23 cellular contexts compared by ENCODE assay signal in genomic region chrX:15376956-15377355, GRCh38. TPM values are rescaled to one million over a fixed set of nuclear protein-coding genes. Genes with fewer than 3 reads are reported as not detected.
DNase-seq lines count a peak whose midpoint lies in the region; ATAC-seq, FAIRE-seq and TF ChIP-seq lines count a peak whose summit lies in the region.
"Had no signal": no experiment of that assay in that cellular context is flagged by ENCODE, and none has a peak within 500 bp of the region (broad histone marks: within the 10 kb centered on the region; RNA-seq: fewer than 3 reads in every experiment).

No MANE protein-coding gene starts in this region.

- no peak overlapping the region for H3K23ac ChIP-seq in H1 (ENCODE audit: insufficient read length)

- peak; percentile 66 for FAIRE-seq in H1 (lab: Jason Lieb, UNC)

- no peak overlapping the region for H2BK12ac ChIP-seq in H1 (ENCODE audit: low read depth, low read length)

- 88% methylated on average over 1 of the region's 1 CpG; no CpG with 5 or more reads in 1 of the 2 experiments for WGBS in H1 (ENCODE audit: extremely low coverage in 1 of 2, insufficient coverage in 1 of 2, insufficient read length in 1 of 2, insufficient replicate concordance in 2 of 2, low coverage in 1 of 2, low lambda C conversion rate in 2 of 2, missing lambda C conversion rate in 1 of 2), 2 experiments

- no peak overlapping the region for H4K5ac ChIP-seq in H1 (ENCODE audit: insufficient read length, low read depth, low read length)

- H3K79me1 ChIP-seq in H1 (ENCODE audit: low read depth, low read length), result no peaks in the 10 kb centered on the region

- H3K36me3 ChIP-seq in KOPT-K1 (ENCODE audit: insufficient read depth, low read length), result peaks cover 19% of the 10 kb centered on the region; the same call in 1 of the 2 replicates
- H3K36me3 ChIP-seq in H1 (ENCODE audit: control insufficient read depth in 2 of 4, insufficient read depth in 4 of 4, low read length in 3 of 4), result no peaks in the 10 kb centered on the region

- H3K4me1 ChIP-seq in H1 (replicated peaks in 1 of 4; ENCODE audit: control insufficient read depth in 3 of 4, insufficient read depth in 4 of 4, low read length in 3 of 4), result no peaks in the 10 kb centered on the region

- POLR2A ChIA-PET in H1 (lab: Charles Lee; ENCODE audit: partially characterized antibody), result no interaction called here

- H3K79me2 ChIP-seq in H1 (ENCODE audit: control insufficient read depth in 1 of 2, insufficient read depth in 2 of 2, low read length in 2 of 2), result no peaks in the 10 kb centered on the region

- DNase-seq in GM03348 (ENCODE audit: low spot score), result peak; percentile 35
- DNase-seq in H1 (ENCODE audit: low read depth in 1 of 2, low spot score in 2 of 2), result no peak
- peak; percentile 2 for DNase-seq in fibroblast of villous mesenchyme (ENCODE audit: low read depth)
- DNase-seq in SHP77 (lab: John Stamatoyannopoulos, UW), result no peak
- no peak for DNase-seq in AG08396 (ENCODE audit: low spot score)
- DNase-seq: Calu3, DMS153, DND-41, NCI-H1048, NCI-H1417, NCI-H1694, NCI-H2029 treated with DMSO at 0.1 percent for 48 hours, NCI-H526 treated with DMSO at 0.1 percent for 48 hours, RPMI8226, SHP77 treated with DMSO at 0.1 percent for 48 hours, SW 1271 had no signal

- TF ChIP-seq EP300 in H1 (IDR thresholded peaks at IDR 0.05; ENCODE audit: borderline replicate concordance in 1 of 2, low read depth in 2 of 2, low read length in 2 of 2), result no peak

- no peak for TF ChIP-seq RAD21 in H1 (IDR thresholded peaks at IDR 0.05 in 1 of 2, conservative IDR thresholded peaks at IDR 0.05 in 1 of 2; ENCODE audit: low read depth in 2 of 2, low read length in 2 of 2)

- H3K4me2 ChIP-seq in H1 (ENCODE audit: insufficient read depth in 1 of 2, low read depth in 2 of 2, low read length in 2 of 2), result no peak overlapping the region
- H3K4me2 ChIP-seq: KMS-11 had no signal

- H4K91ac ChIP-seq in H1 (replicated peaks; ENCODE audit: insufficient read length, low read length), result no peak overlapping the region

- no peak overlapping the region for H2BK120ac ChIP-seq in H1 (replicated peaks; ENCODE audit: low read depth, low read length)

- ATAC-seq in HG03280 (IDR thresholded peaks at IDR 0.05; ENCODE audit: unreplicated experiment) (no peak), HG02798 (IDR thresholded peaks at IDR 0.05; ENCODE audit: poor library complexity, unreplicated experiment) (no peak)
- ATAC-seq: HCT116 had no signal

- no peak overlapping the region for H3K4ac ChIP-seq in H1 (replicated peaks; ENCODE audit: insufficient read length, low read depth, low read length)

- H2BK20ac ChIP-seq in H1 (ENCODE audit: low read length), result no peak overlapping the region

- H3K9ac ChIP-seq in H1 (replicated peaks in 1 of 4; ENCODE audit: extremely low read depth in 1 of 4, low read depth in 3 of 4, low read length in 3 of 4), result no peak overlapping the region
- H3K9ac ChIP-seq: KMS-11 had no signal

- no peaks in the 10 kb centered on the region for H3K9me3 ChIP-seq in KOPT-K1 (ENCODE audit: insufficient read depth, low read length, poor library complexity, severe bottlenecking)
- no peaks in the 10 kb centered on the region for H3K9me3 ChIP-seq in H1 (ENCODE audit: insufficient read depth in 2 of 2, low read depth in 1 of 2, low read length in 1 of 2)

- no peaks in the 10 kb centered on the region for H3K27me3 ChIP-seq in H1 (replicated peaks in 1 of 4; ENCODE audit: control insufficient read depth in 3 of 4, extremely low read depth in 1 of 4, insufficient read depth in 3 of 4, low read length in 3 of 4)

- no peak overlapping the region for H4K8ac ChIP-seq in H1 (ENCODE audit: extremely low read depth, insufficient read depth, low read length)

- no peak overlapping the region for H3K14ac ChIP-seq in H1 (ENCODE audit: insufficient read length)

- peak overlapping the region; percentile 52 for H3K27ac ChIP-seq in KOPT-K1 (ENCODE audit: low read depth, low read length, poor library complexity, severe bottlenecking)
- H3K27ac ChIP-seq in H1 (ENCODE audit: low read depth, low read length), result no peak overlapping the region
- H3K27ac ChIP-seq: KMS-11 had no signal

- no peak for TF ChIP-seq POLR2A in H1 (IDR thresholded peaks at IDR 0.05; ENCODE audit: control extremely low read depth in 1 of 2, low read depth in 2 of 2, low read length in 2 of 2)

- TF ChIP-seq CTCF in H1 (IDR thresholded peaks at IDR 0.05; ENCODE audit: control extremely low read depth in 1 of 3, insufficient read depth in 1 of 3, low read depth in 1 of 3, low read length in 3 of 3) (no peak), fibroblast of villous mesenchyme (IDR thresholded peaks at IDR 0.05; ENCODE audit: insufficient read depth, low read depth, low read length) (no peak)

- H2BK5ac ChIP-seq in H1 (ENCODE audit: low read depth, low read length), result no peak overlapping the region

- CTCF ChIA-PET in H1 (lab: Charles Lee; ENCODE audit: partially characterized antibody), result no interaction called here

- H3K23me2 ChIP-seq in H1 (ENCODE audit: low read depth, low read length), result no peaks in the 10 kb centered on the region

- no peak overlapping the region for H3K56ac ChIP-seq in H1 (replicated peaks; ENCODE audit: insufficient read length, low read depth, low read length)

- no peak overlapping the region for H2AFZ ChIP-seq in H1 (ENCODE audit: low read length)

- no peaks in the 10 kb centered on the region for H4K20me1 ChIP-seq in H1 (replicated peaks in 1 of 2; ENCODE audit: control insufficient read depth in 1 of 2, insufficient read depth in 2 of 2, low read length in 2 of 2)

- H2BK15ac ChIP-seq in H1 (ENCODE audit: low read length), result no peak overlapping the region

- H3K4me3 ChIP-seq in H1 (ENCODE audit: extremely low read depth in 1 of 4, insufficient read depth in 2 of 4, low read depth in 3 of 4, low read length in 4 of 4) (no peak overlapping the region), fibroblast of villous mesenchyme (ENCODE audit: low read depth, low read length) (no peak overlapping the region)

- no peak overlapping the region for H2AK5ac ChIP-seq in H1 (ENCODE audit: low read depth, low read length)

- H3K18ac ChIP-seq in H1 (ENCODE audit: extremely low read depth, low read length), result no peak overlapping the region

TF ChIP-seq in H1, 55 proteins besides CTCF, POLR2A, EP300 and RAD21 (continues in another document):
- TF ChIP-seq EZH2 (IDR thresholded peaks at IDR 0.05; ENCODE audit: low read depth, low read length, severe bottlenecking) (no peak), HDAC6 (IDR thresholded peaks at IDR 0.05; ENCODE audit: low read depth, low read length) (no peak), PHF8 (conservative IDR thresholded peaks at IDR 0.05; ENCODE audit: low read depth, low read length) (no peak), EGR1 (IDR thresholded peaks at IDR 0.05; ENCODE audit: borderline replicate concordance, low read depth, low read length) (no peak), SP1 (IDR thresholded peaks at IDR 0.05; ENCODE audit: low read depth, low read length) (no peak), JUND (IDR thresholded peaks at IDR 0.05; ENCODE audit: low read length) (no peak), GTF2F1 (IDR thresholded peaks at IDR 0.05; ENCODE audit: borderline replicate concordance, low read depth, low read length) (no peak), CHD1 (IDR thresholded peaks at IDR 0.05; ENCODE audit: low read depth, low read length) (no peak), USF2 (IDR thresholded peaks at IDR 0.05; ENCODE audit: low read length) (no peak), KDM4A (IDR thresholded peaks at IDR 0.05; ENCODE audit: low read depth, low read length, severe bottlenecking) (no peak), BRCA1 (IDR thresholded peaks at IDR 0.05; ENCODE audit: low read depth, low read length) (no peak), SP4 (IDR thresholded peaks at IDR 0.05; ENCODE audit: low read length) (no peak), ASH2L (IDR thresholded peaks at IDR 0.05; ENCODE audit: low read length) (no peak), SP2 (IDR thresholded peaks at IDR 0.05; ENCODE audit: low read length) (no peak), CBX8 (IDR thresholded peaks at IDR 0.05; ENCODE audit: borderline replicate concordance, low read depth, low read length) (no peak), POU5F1 (IDR thresholded peaks at IDR 0.05; ENCODE audit: low read depth, low read length) (no peak), SAP30 (IDR thresholded peaks at IDR 0.05; ENCODE audit: insufficient read depth, insufficient replicate concordance, low read length) (no peak), SRF (IDR thresholded peaks at IDR 0.05; ENCODE audit: low read depth, low read length) (no peak)

RNA-seq across cellular contexts. Expression of gene VEGFD, which starts 7.3 kb away (rescaled TPM):
- 0.19 TPM in 1 of 2 replicates, not detected in the other for total RNA-seq in H1 (2021; fragmentation: NEBNext Ultra II Directional; extraction: Animal tissue kit (Norgen Biotek cat#: 25700))
- polyA plus RNA-seq in H1 (2011; rRNA removed), result 0.06 TPM in 1 of 2 replicates, not detected in the other
- polyA plus RNA-seq in H1 (2011; cell fraction: cytosol; rRNA removed), result 0.03 TPM
- 0.14 TPM for polyA plus RNA-seq in H1 (2011; cell fraction: nucleus; rRNA removed)
- polyA plus RNA-seq in H1 (2012, experiment 1 of 2), result 0.17 to 0.27 TPM (median 0.24 TPM) in 3 of 4 replicates, not detected in the other
- polyA plus RNA-seq in H1 (2012, experiment 2 of 2), result not detected
- polyA plus RNA-seq in H1 (2013, experiment 1 of 2), result 0.24 TPM
- 0.06 TPM for polyA plus RNA-seq in H1 (2013, experiment 2 of 2)
- not detected in 2 replicates for polyA minus RNA-seq in H1 (2011; rRNA and poly(A)+ RNA removed)
- not detected for polyA minus RNA-seq in H1 (2011; cell fraction: cytosol; rRNA and poly(A)+ RNA removed)
- not detected for polyA minus RNA-seq in H1 (2011; cell fraction: nucleus; rRNA and poly(A)+ RNA removed)
- under 0.01 TPM in 1 of 2 replicates, not detected in the other for total RNA-seq in fibroblast of villous mesenchyme
- total RNA-seq: G401 had no signal
- polyA plus RNA-seq: IgD-negative memory B cell had no signal

RNA-seq across cellular contexts. Expression of gene PIGA, which starts 41.6 kb away (rescaled TPM):
- 13.4 and 15.7 TPM in 2 replicates for total RNA-seq in H1 (2021; fragmentation: NEBNext Ultra II Directional; extraction: Animal tissue kit (Norgen Biotek cat#: 25700))
- 2.1 and 5.0 TPM in 2 replicates for polyA plus RNA-seq in H1 (2011; rRNA removed)
- polyA plus RNA-seq in H1 (2011; cell fraction: cytosol; rRNA removed), result 4.3 TPM
- polyA plus RNA-seq in H1 (2011; cell fraction: nucleus; rRNA removed), result 6.3 TPM
- 4.4 to 5.7 TPM (median 4.6 TPM) in 4 replicates for polyA plus RNA-seq in H1 (2012, experiment 1 of 2)
- polyA plus RNA-seq in H1 (2012, experiment 2 of 2), result 0.26 TPM
- 6.8 TPM for polyA plus RNA-seq in H1 (2013, experiment 1 of 2)
- polyA plus RNA-seq in H1 (2013, experiment 2 of 2), result 6.2 TPM
- polyA minus RNA-seq in H1 (2011; rRNA and poly(A)+ RNA removed), result 18.4 and 21.8 TPM in 2 replicates
- 3.7 TPM for polyA minus RNA-seq in H1 (2011; cell fraction: cytosol; rRNA and poly(A)+ RNA removed)
- 17.1 TPM for polyA minus RNA-seq in H1 (2011; cell fraction: nucleus; rRNA and poly(A)+ RNA removed)
- 7.1 and 9.9 TPM in 2 replicates for total RNA-seq in fibroblast of villous mesenchyme

Comparison
In these comparisons a context has a peak if more than half of its experiments do, and no peak if none do; other contexts are left out.
1. DNase-seq: peak in GM03348 (single experiment) and fibroblast of villous mesenchyme (single experiment); none in H1 (0 of 2), SHP77 (0 of 2) and AG08396 (single experiment).